ENCODE assay signal across 11 cellular contexts in genomic region chr2:101859604-101860003, GRCh38.
"Had no signal": no experiment of that assay in that cellular context is flagged by ENCODE, and none has a peak within 500 bp of the region (broad histone marks: within the 10 kb centered on the region; RNA-seq: fewer than 3 reads in every experiment).

No MANE protein-coding gene starts in this region.

- H3K27me3 Mint-ChIP-seq: naive thymus-derived CD8-positive, alpha-beta T cell had no signal

- DNase-seq: dorsolateral prefrontal cortex; effector CD8-positive, alpha-beta T cell; islet precursor cell; mammary epithelial cell; mucosa of descending colon; naive thymus-derived CD8-positive, alpha-beta T cell; small intestine; stimulated activated CD4-positive, alpha-beta T cell treated with anti-CD3 and anti-CD28 coated beads, Interleukin-2, amount 100 ng/mL, for 48 hours; stimulated activated naive CD8-positive, alpha-beta T cell treated with anti-CD3 and anti-CD28 coated beads, Interleukin-15, Interleukin-2, amounts not matched to agents 100 U/mL and 50 U/mL, for 24 hours; tibial artery had no signal

- H3K9me3 Mint-ChIP-seq: naive thymus-derived CD8-positive, alpha-beta T cell had no signal

- ATAC-seq: esophagus mucosa; mucosa of descending colon; stimulated activated naive CD8-positive, alpha-beta T cell treated with anti-CD3 and anti-CD28 coated beads, Interleukin-15, Interleukin-2, amounts not matched to agents 100 U/mL and 50 U/mL, for 24 hours had no signal

- H3K4me3 Mint-ChIP-seq: naive thymus-derived CD8-positive, alpha-beta T cell had no signal
